ENCODE assay signal across 9 cellular contexts in genomic region chr5:128674837-128675446, GRCh38.
DNase-seq lines count a peak whose midpoint lies in the region; ATAC-seq, FAIRE-seq and TF ChIP-seq lines count a peak whose summit lies in the region.
"Had no signal": no experiment of that assay in that cellular context is flagged by ENCODE, and none has a peak within 500 bp of the region (broad histone marks: within the 10 kb centered on the region; RNA-seq: fewer than 3 reads in every experiment).

No MANE protein-coding gene starts in this region.

- H3K4me3 ChIP-seq in BE2C (ENCODE audit: low read depth, low read length) (no peak overlapping the region), NB4 (ENCODE audit: low read depth, low read length) (no peak overlapping the region)
- H3K4me3 ChIP-seq: ovary had no signal

- H3K27me3 Mint-ChIP-seq in mesothelial cell of epicardium (ENCODE audit: low read depth), result no peaks in the 10 kb centered on the region

- H3K27ac Mint-ChIP-seq in stimulated activated effector memory CD8-positive, alpha-beta T cell treated with anti-CD3 and anti-CD28 coated beads, Interleukin-12 subunit alpha, Interleukin-12 subunit beta, amount 100 ng/mL, for 72 hours, result no peak overlapping the region
- H3K27ac Mint-ChIP-seq in mesothelial cell of epicardium, result no peak overlapping the region

- no peak overlapping the region for H3K4me3 Mint-ChIP-seq in stimulated activated effector memory CD8-positive, alpha-beta T cell treated with anti-CD3 and anti-CD28 coated beads, Interleukin-12 subunit alpha, Interleukin-12 subunit beta, amount 100 ng/mL, for 72 hours
- H3K4me3 Mint-ChIP-seq in mesothelial cell of epicardium, result no peak overlapping the region

- DNase-seq in BE2C (peak; percentile 59), GM18507 (ENCODE audit: extremely low spot score, insufficient read length, low read depth) (peak; percentile 3), NB4 (ENCODE audit: low read depth) (peak; percentile 53), left ventricle myocardium superior (peak; percentile 28), mesothelial cell of epicardium (ENCODE audit: low spot score in 2 of 2, unreplicated experiment in 2 of 2) (no peak)
- peak; percentile 53 for DNase-seq in activated CD8-positive, alpha-beta memory T cell treated with anti-CD3 and anti-CD28 coated beads, Interleukin-2, amount 50 U/mL, for 48 hours
- peak in 1 of 2 donors; percentile 55 for DNase-seq in stimulated activated effector memory CD8-positive, alpha-beta T cell treated with anti-CD3 and anti-CD28 coated beads, Interleukin-12 subunit alpha, Interleukin-12 subunit beta, amount 100 ng/mL, for 72 hours (ENCODE audit: low spot score in 2 of 2)

- H3K27me3 ChIP-seq in BE2C, result no peaks in the 10 kb centered on the region
- H3K27me3 ChIP-seq: ovary had no signal

- H3K36me3 ChIP-seq in BE2C, result no peaks in the 10 kb centered on the region
- H3K36me3 ChIP-seq: ovary had no signal

- TF ChIP-seq CTCF in BE2C (IDR thresholded peaks at IDR 0.05; ENCODE audit: low read depth, low read length) (peak; percentile 89), NB4 (IDR thresholded peaks at IDR 0.05; ENCODE audit: low read depth, low read length) (peak; percentile 65), mesothelial cell of epicardium (IDR thresholded peaks at IDR 0.05; ENCODE audit: unreplicated experiment) (no peak)

- H3K9me3 ChIP-seq in BE2C, result no peaks in the 10 kb centered on the region
- H3K9me3 ChIP-seq: ovary had no signal

- peak; percentile 62 for FAIRE-seq in GM18507 (lab: Jason Lieb, UNC)

- no peaks in the 10 kb centered on the region for H3K36me3 Mint-ChIP-seq in stimulated activated effector memory CD8-positive, alpha-beta T cell treated with anti-CD3 and anti-CD28 coated beads, Interleukin-12 subunit alpha, Interleukin-12 subunit beta, amount 100 ng/mL, for 72 hours
- H3K36me3 Mint-ChIP-seq in mesothelial cell of epicardium, result peaks cover 10% of the 10 kb centered on the region

- ATAC-seq in HG02798 (IDR thresholded peaks at IDR 0.05; ENCODE audit: poor library complexity, unreplicated experiment), result peak; percentile 89
- peak; percentile 30 for ATAC-seq in left ventricle myocardium superior
- ATAC-seq in stimulated activated effector memory CD8-positive, alpha-beta T cell treated with anti-CD3 and anti-CD28 coated beads, Interleukin-12 subunit alpha, Interleukin-12 subunit beta, amount 100 ng/mL, for 72 hours, result peak; percentile 50

- no peaks in the 10 kb centered on the region for H3K4me1 Mint-ChIP-seq in stimulated activated effector memory CD8-positive, alpha-beta T cell treated with anti-CD3 and anti-CD28 coated beads, Interleukin-12 subunit alpha, Interleukin-12 subunit beta, amount 100 ng/mL, for 72 hours
- peaks cover 26% of the 10 kb centered on the region for H3K4me1 Mint-ChIP-seq in mesothelial cell of epicardium

- intact Hi-C loops in left ventricle myocardium superior (cut with micrococcal nuclease), result no loop called here

- no peaks in the 10 kb centered on the region for H3K4me1 ChIP-seq in BE2C

- peaks cover 6% of the 10 kb centered on the region for H3K9me3 Mint-ChIP-seq in stimulated activated effector memory CD8-positive, alpha-beta T cell treated with anti-CD3 and anti-CD28 coated beads, Interleukin-12 subunit alpha, Interleukin-12 subunit beta, amount 100 ng/mL, for 72 hours
- peaks cover 21% of the 10 kb centered on the region for H3K9me3 Mint-ChIP-seq in mesothelial cell of epicardium

- no peak for TF ChIP-seq POLR2A in NB4 (IDR thresholded peaks at IDR 0.05; ENCODE audit: extremely low read depth, insufficient read length)

Comparison
In these comparisons a context has a peak if more than half of its experiments do, and no peak if none do; other contexts are left out.
1. DNase-seq: peak in BE2C (single experiment), GM18507 (single experiment), NB4 (single experiment), activated CD8-positive, alpha-beta memory T cell treated with anti-CD3 and anti-CD28 coated beads, Interleukin-2, amount 50 U/mL, for 48 hours (single experiment) and left ventricle myocardium superior (single experiment); none in mesothelial cell of epicardium (0 of 2).
2. ATAC-seq: peak in every context shown above with its lines; median percentile 89 in HG02798; 50 in stimulated activated effector memory CD8-positive, alpha-beta T cell treated with anti-CD3 and anti-CD28 coated beads, Interleukin-12 subunit alpha, Interleukin-12 subunit beta, amount 100 ng/mL, for 72 hours; 30 in left ventricle myocardium superior.